In genomic region chr5:173890195-173890951, GRCh38 we compare ENCODE assay signal across 8 cellular contexts. TPM values are rescaled to one million over a fixed set of nuclear protein-coding genes. Genes with fewer than 3 reads are reported as not detected.
DNase-seq lines count a peak whose midpoint lies in the region; ATAC-seq and TF ChIP-seq lines count a peak whose summit lies in the region.

No MANE protein-coding gene starts in this region.

- H3K9me3 ChIP-seq in NT2/D1 (ENCODE audit: insufficient read depth, low read length), result no peaks in the 10 kb centered on the region
- H3K9me3 ChIP-seq in transverse colon, result no peaks in the 10 kb centered on the region

- H3K36me3 Mint-ChIP-seq in chondrocyte (ENCODE audit: low read depth), result peaks cover 6% of the 10 kb centered on the region
- peaks cover 5% of the 10 kb centered on the region for H3K36me3 Mint-ChIP-seq in memory B cell

- H3K9me3 Mint-ChIP-seq in chondrocyte (ENCODE audit: low read depth) (no peaks in the 10 kb centered on the region), memory B cell (no peaks in the 10 kb centered on the region)

- TF ChIP-seq CTCF in chondrocyte (IDR thresholded peaks at IDR 0.05) (no peak), transverse colon (IDR thresholded peaks at IDR 0.05) (no peak)

- H3K9ac ChIP-seq in NT2/D1 (ENCODE audit: insufficient read length, low read depth), result no peak overlapping the region

- peak; percentile 43 for DNase-seq in NCI-H1105 treated with DMSO at 0.1 percent for 48 hours (lab: John Stamatoyannopoulos, UW)
- DNase-seq in NCI-H1105 (lab: John Stamatoyannopoulos, UW), result no peak
- DNase-seq in NT2/D1 (ENCODE audit: low read depth, low spot score), result no peak
- no peak for DNase-seq in chondrocyte (ENCODE audit: low spot score)
- no peak for DNase-seq in memory B cell (ENCODE audit: low spot score in 2 of 2)
- no peak for DNase-seq in transverse colon
- DNase-seq in activated CD8-positive, alpha-beta memory T cell treated with anti-CD3 and anti-CD28 coated beads for 24 hours, result no peak
- DNase-seq in amniotic stem cell (lab: John Stamatoyannopoulos, UW), result no peak

- peaks cover 61% of the 10 kb centered on the region for H3K4me1 Mint-ChIP-seq in chondrocyte (ENCODE audit: low read depth)
- peaks cover 45% of the 10 kb centered on the region for H3K4me1 Mint-ChIP-seq in memory B cell

- WGBS in transverse colon (ENCODE audit: low coverage in 1 of 2), 2 donors, result 62 to 70% methylated on average over 15 to 19 of the region's 19 CpGs

- no peak for TF ChIP-seq EP300 in transverse colon (IDR thresholded peaks at IDR 0.05; ENCODE audit: low read depth)

- no peak for TF ChIP-seq POLR2A in transverse colon (IDR thresholded peaks at IDR 0.05)

- H3K4me3 ChIP-seq in NT2/D1 (ENCODE audit: insufficient read length, low read depth) (peak overlapping the region; percentile 8), transverse colon (peak overlapping the region; percentile 14 to 98 (median 88))

- peak overlapping the region; percentile 89 for H3K27ac Mint-ChIP-seq in chondrocyte (ENCODE audit: unreplicated experiment)
- no peak overlapping the region for H3K27ac Mint-ChIP-seq in memory B cell

- no peaks in the 10 kb centered on the region for H3K4me1 ChIP-seq in NT2/D1 (ENCODE audit: insufficient read depth, insufficient read length)
- H3K4me1 ChIP-seq in transverse colon, result peaks cover 0 to 79% (median 41%) of the 10 kb centered on the region in 4 donors

- in situ Hi-C loops in transverse colon (cut with MboI; ENCODE audit: low pct_ligation_motif_present in 1 of 4, low pct_unique_long_range_greater_than_20kb in 1 of 4, low sequenced_read_pairs in 3 of 4), result no loop called here

- H3K27me3 Mint-ChIP-seq in chondrocyte (ENCODE audit: low read depth), result no peaks in the 10 kb centered on the region
- H3K27me3 Mint-ChIP-seq in memory B cell, result no peaks in the 10 kb centered on the region

- peak overlapping the region; percentile 82 to 93 (median 87) for H3K27ac ChIP-seq in transverse colon

- ATAC-seq in memory B cell (ENCODE audit: low read depth), result no peak

- intact Hi-C loops in transverse colon (cut with DNase I; ENCODE audit: low total_unique reads), result no loop called here

- H3K36me3 ChIP-seq in NT2/D1 (ENCODE audit: insufficient read depth, insufficient read length, low read length) (no peaks in the 10 kb centered on the region), transverse colon (no peaks in the 10 kb centered on the region)

- H3K4me3 Mint-ChIP-seq in chondrocyte (ENCODE audit: unreplicated experiment), result peak overlapping the region; percentile 95
- peak overlapping the region; percentile 98 for H3K4me3 Mint-ChIP-seq in memory B cell

- H3K27me3 ChIP-seq in NT2/D1 (ENCODE audit: insufficient read depth, insufficient read length) (no peaks in the 10 kb centered on the region), transverse colon (no peaks in the 10 kb centered on the region)

RNA-seq across cellular contexts. Expression of gene CPEB4, which starts 2.2 kb away (rescaled TPM):
- total RNA-seq in chondrocyte, result 24.7 to 27.7 TPM (median 27.1 TPM) in 3 replicates
- total RNA-seq in transverse colon, result 10 to 100 TPM; 23.6 to 67.7 (median 36.5) TPM
